Comparison of ENCODE assay signal across 8 cellular contexts in genomic region chr20:47360207-47360488, GRCh38. TPM values are rescaled to one million over a fixed set of nuclear protein-coding genes. Genes with fewer than 3 reads are reported as not detected.
DNase-seq lines count a peak whose midpoint lies in the region; TF ChIP-seq lines count a peak whose summit lies in the region.

No MANE protein-coding gene starts in this region.

- no peak for TF ChIP-seq EP300 in neural cell (conservative IDR thresholded peaks at IDR 0.05; ENCODE audit: poor library complexity, severe bottlenecking)

- TF ChIP-seq RAD21 in neural cell (conservative IDR thresholded peaks at IDR 0.05) = no peak

- H4K20me1 ChIP-seq in neural cell (ENCODE audit: insufficient read depth) = no peaks in the 10 kb centered on the region

- no peaks in the 10 kb centered on the region for H3K9me2 ChIP-seq in neural cell (ENCODE audit: insufficient read depth, low read length)

- H3K9me3 ChIP-seq in Caco-2 (no peaks in the 10 kb centered on the region), endodermal cell (ENCODE audit: control insufficient read depth, low read length) (no peaks in the 10 kb centered on the region), neural cell (ENCODE audit: low read length) (no peaks in the 10 kb centered on the region)

- H3K36me3 Mint-ChIP-seq in Caco-2 (ENCODE audit: insufficient read depth, unreplicated experiment) (peaks cover 43% of the 10 kb centered on the region), endodermal cell (ENCODE audit: low read depth) (peaks cover 3% of the 10 kb centered on the region)

- H3K27me3 ChIP-seq in Caco-2 (replicated peaks; ENCODE audit: control insufficient read depth, insufficient read depth, low read length) (no peaks in the 10 kb centered on the region), endodermal cell (ENCODE audit: control insufficient read depth, insufficient read depth, low read length, poor library complexity, severe bottlenecking) (no peaks in the 10 kb centered on the region), neural cell (ENCODE audit: insufficient read depth, low read depth, low read length) (no peaks in the 10 kb centered on the region)

- DNase-seq in Caco-2 (peak; percentile 85 to 88), NCI-H226 (peak; percentile 69), endodermal cell (no peak), retina (no peak), KBM-7 (no peak), NCI-H2171 (lab: John Stamatoyannopoulos, UW) (no peak), NCI-H1930 (lab: John Stamatoyannopoulos, UW) (no peak)

- H3K4me3 ChIP-seq in Caco-2 (ENCODE audit: low read depth, low read length) (no peak overlapping the region), endodermal cell (ENCODE audit: low read length) (no peak overlapping the region), neural cell (ENCODE audit: low read length) (no peak overlapping the region)

- 72% methylated on average over 3 of the region's 3 CpGs; no CpG with 5 or more reads in 1 of the 2 experiments for WGBS in endodermal cell (ENCODE audit: insufficient coverage in 1 of 2, insufficient read length in 1 of 2), 2 experiments

- H3K27me3 Mint-ChIP-seq in Caco-2 (ENCODE audit: insufficient read depth, unreplicated experiment) (no peaks in the 10 kb centered on the region), endodermal cell (ENCODE audit: insufficient read depth) (no peaks in the 10 kb centered on the region)

- POLR2A ChIA-PET in Caco-2 (lab: Charles Lee) = interaction anchor here (0.6 to 7.8 kb wide), 7 partner anchors 11 to 101 kb away, joined by 3 to 140 read pairs (median 3); no protein-coding TSS in a partner anchor

- in situ Hi-C loops in KBM-7 (cut with MboI; ENCODE audit: low pct_unique_long_range_greater_than_20kb, low sequenced_read_pairs) = no loop called here

- CTCF ChIA-PET in Caco-2 (lab: Charles Lee) = interaction anchor here (0.6 to 10.2 kb wide), 6 partner anchors 13 to 86 kb away, joined by 3 to 306 read pairs (median 8); no protein-coding TSS in a partner anchor

- TF ChIP-seq CTCF in Caco-2 (IDR thresholded peaks at IDR 0.05; ENCODE audit: insufficient read depth in 1 of 2, low read depth in 1 of 2, low read length in 1 of 2, severe bottlenecking in 1 of 2, unreplicated experiment in 1 of 2) (no peak), endodermal cell (conservative IDR thresholded peaks at IDR 0.05) (no peak), neural cell (IDR thresholded peaks at IDR 0.05; ENCODE audit: poor library complexity, severe bottlenecking) (no peak)

- peaks cover 7% of the 10 kb centered on the region for H3F3A ChIP-seq in neural cell (ENCODE audit: insufficient read depth, low read length, poor library complexity, severe bottlenecking)

- BruUV-seq in Caco-2 (replicated peaks; lab: Mats Ljungman, UMichigan) = no TSS peak

- peak overlapping the region; percentile 36 for H2AFZ ChIP-seq in neural cell (ENCODE audit: low read depth, low read length)

- peak overlapping the region; percentile 87 for H3K27ac ChIP-seq in endodermal cell (ENCODE audit: low read depth, low read length)
- H3K27ac ChIP-seq in neural cell (ENCODE audit: low read length) = no peak overlapping the region

- H3K9me3 Mint-ChIP-seq in Caco-2 (ENCODE audit: unreplicated experiment) (no peaks in the 10 kb centered on the region), endodermal cell (no peaks in the 10 kb centered on the region)

- H3K4me2 ChIP-seq in neural cell (ENCODE audit: low read length) = no peak overlapping the region

- intact Hi-C loops in Caco-2 (cut with micrococcal nuclease; ENCODE audit: unreplicated experiment) = no loop called here

- H3K4me1 Mint-ChIP-seq in Caco-2 (ENCODE audit: low read depth, unreplicated experiment) (peaks cover 64% of the 10 kb centered on the region), endodermal cell (peaks cover 60% of the 10 kb centered on the region)

- H3K4me1 ChIP-seq in Caco-2 (peaks cover 43% of the 10 kb centered on the region), endodermal cell (ENCODE audit: control insufficient read depth, insufficient read depth, low read length) (peaks cover 40% of the 10 kb centered on the region)

- H3K9ac ChIP-seq in endodermal cell (ENCODE audit: extremely low read depth, low read length, poor library complexity, severe bottlenecking) (peak overlapping the region; percentile 6), neural cell (ENCODE audit: low read length) (peak overlapping the region; percentile 40)

- H3K27ac Mint-ChIP-seq in Caco-2 (ENCODE audit: unreplicated experiment) (peak overlapping the region; percentile 100), endodermal cell (no peak overlapping the region)

- H3K4me3 Mint-ChIP-seq in Caco-2 (ENCODE audit: unreplicated experiment) (peak overlapping the region; percentile 95), endodermal cell (peak overlapping the region; percentile 26)

- H3K79me2 ChIP-seq in neural cell (replicated peaks; ENCODE audit: insufficient read depth, low read length) = peaks cover 12% of the 10 kb centered on the region

- H3K36me3 ChIP-seq in Caco-2 (ENCODE audit: control insufficient read depth, insufficient read depth, low read length) (no peaks in the 10 kb centered on the region), endodermal cell (ENCODE audit: control insufficient read depth, insufficient read depth, low read length) (no peaks in the 10 kb centered on the region), neural cell (ENCODE audit: insufficient read depth, low read length) (no peaks in the 10 kb centered on the region)

TF ChIP-seq in neural cell, 6 proteins besides CTCF, POLR2A, EP300 and RAD21:
- TF ChIP-seq EZH2 (IDR thresholded peaks at IDR 0.05; ENCODE audit: borderline replicate concordance, insufficient read depth, low read length, poor library complexity, severe bottlenecking) (no peak), MXI1 (conservative IDR thresholded peaks at IDR 0.05; ENCODE audit: poor library complexity, severe bottlenecking) (no peak), REST (IDR thresholded peaks at IDR 0.05; ENCODE audit: borderline replicate concordance) (no peak), POLR2AphosphoS5 (IDR thresholded peaks at IDR 0.05) (no peak), SMC3 (conservative IDR thresholded peaks at IDR 0.05; ENCODE audit: poor library complexity) (no peak), TAF1 (IDR thresholded peaks at IDR 0.05; ENCODE audit: low read depth) (no peak)
TF ChIP-seq in neural cell: peak in this region for 0.

RNA-seq across cellular contexts. Expression of gene ZMYND8, which starts 3.6 kb away (rescaled TPM):
- total RNA-seq in Caco-2 (2022) (180 and 194 TPM in 2 replicates), endodermal cell (10 to 100 TPM; 85.0 to 99.9 TPM)
- polyA plus RNA-seq in endodermal cell (2013, experiment 1 of 2) = 47.1 TPM
- 46.3 TPM for polyA plus RNA-seq in endodermal cell (2013, experiment 2 of 2)
- polyA plus RNA-seq in neural cell = 16.8 and 20.5 TPM in 2 replicates
- 35.3 and 42.6 TPM in 2 replicates for polyA minus RNA-seq in neural cell

Comparison
In these comparisons a context has a peak if more than half of its experiments do, and no peak if none do; other contexts are left out.
1. DNase-seq: peak in Caco-2 (2 of 2) and NCI-H226 (single experiment); none in endodermal cell (single experiment), retina (single experiment), KBM-7 (single experiment), NCI-H2171 (single experiment) and NCI-H1930 (0 of 2).